16 cellular contexts compared by ENCODE assay signal in genomic region chr5:53817183-53817582, GRCh38.
A peak's percentile ranks its signal among the peaks of the same experiment; 100 is the strongest.
DNase-seq lines count a peak whose midpoint lies in the region; ATAC-seq and TF ChIP-seq lines count a peak whose summit lies in the region.
"Had no signal": no experiment of that assay in that cellular context is flagged by ENCODE, and none has a peak within 500 bp of the region (broad histone marks: within the 10 kb centered on the region; RNA-seq: fewer than 3 reads in every experiment).

No MANE protein-coding gene starts in this region.

- no peak overlapping the region for H3K23ac ChIP-seq in IMR-90 (ENCODE audit: low read depth, low read length)

- H2AFZ ChIP-seq in IMR-90 (replicated peaks; ENCODE audit: low read length, poor library complexity) = no peak overlapping the region
- H2AFZ ChIP-seq: GM23338 had no signal

- ATAC-seq in IMR-90 (ENCODE audit: low read depth) = peak; percentile 75
- 0 out of 3 replicates have a peak, but pooled peaks have one; percentile 31 for ATAC-seq in RWPE2 (ENCODE audit: low read depth)
- ATAC-seq in GM21619 (IDR thresholded peaks at IDR 0.05; ENCODE audit: unreplicated experiment) = no peak
- no peak for ATAC-seq in GM19455 (IDR thresholded peaks at IDR 0.05; ENCODE audit: unreplicated experiment)
- ATAC-seq: CD8-positive, alpha-beta T cell; GM23338 had no signal

- no peak overlapping the region for H2BK5ac ChIP-seq in IMR-90 (ENCODE audit: low read depth, low read length, poor library complexity, severe bottlenecking)

- no peak overlapping the region for H2BK15ac ChIP-seq in IMR-90 (ENCODE audit: low read depth, low read length)

- peaks cover 2% of the 10 kb centered on the region; the same call in 1 of the 2 replicates for H3K4me1 ChIP-seq in IMR-90 (ENCODE audit: control insufficient read depth, insufficient read depth, low read length)
- no peaks in the 10 kb centered on the region for H3K4me1 ChIP-seq in RWPE2 (ENCODE audit: insufficient read depth, poor library complexity, severe bottlenecking)

- no peak overlapping the region for H2BK20ac ChIP-seq in IMR-90 (ENCODE audit: low read depth, low read length)

- H2AK5ac ChIP-seq in IMR-90 (ENCODE audit: low read depth, low read length) = no peak overlapping the region

- no peak overlapping the region for H3K56ac ChIP-seq in IMR-90 (ENCODE audit: extremely low read depth, insufficient read depth, low read length)

- no peaks in the 10 kb centered on the region for H4K20me1 ChIP-seq in IMR-90 (ENCODE audit: insufficient read depth, low read length)
- H4K20me1 ChIP-seq: BLaER1 treated with 17β-estradiol and CSF1 and Interleukin-3, amounts not matched to agents 10 nM and 100 nM had no signal

- POLR2A ChIA-PET in IMR-90 (lab: Charles Lee; ENCODE audit: unreplicated experiment) = no interaction called here

- TF ChIP-seq POLR2A in IMR-90 (IDR thresholded peaks at IDR 0.05; ENCODE audit: low read depth, low read length) = no peak

- no peaks in the 10 kb centered on the region for H3K9me3 ChIP-seq in IMR-90 (ENCODE audit: control insufficient read depth, insufficient read depth, low read length)
- H3K9me3 ChIP-seq in RWPE2 (ENCODE audit: severe bottlenecking) = no peaks in the 10 kb centered on the region
- H3K9me3 ChIP-seq: BLaER1 treated with 17β-estradiol and CSF1 and Interleukin-3, amounts not matched to agents 10 nM and 100 nM had no signal

- TF ChIP-seq RAD21 in IMR-90 (IDR thresholded peaks at IDR 0.05; ENCODE audit: low read length) = no peak

- H4K8ac ChIP-seq in IMR-90 (ENCODE audit: low read depth in 2 of 2, low read length in 2 of 2) = no peak overlapping the region

- H3K27ac ChIP-seq in IMR-90 (ENCODE audit: insufficient read depth, low read length) = no peak overlapping the region
- H3K27ac ChIP-seq in RWPE2 (ENCODE audit: poor library complexity, severe bottlenecking) = no peak overlapping the region
- H3K27ac ChIP-seq: BLaER1 treated with 17β-estradiol and CSF1 and Interleukin-3, amounts not matched to agents 10 nM and 100 nM had no signal

- no peaks in the 10 kb centered on the region for H3K9me1 ChIP-seq in IMR-90 (ENCODE audit: insufficient read depth, low read length)

- intact Hi-C loops in IMR-90 (cut with micrococcal nuclease) = no loop called here

- TF ChIP-seq CTCF in IMR-90 (conservative IDR thresholded peaks at IDR 0.05; ENCODE audit: low read depth, low read length) = no peak
- TF ChIP-seq CTCF in RWPE2 (IDR thresholded peaks at IDR 0.05; ENCODE audit: poor library complexity, severe bottlenecking) = no peak

- peak; percentile 10 for DNase-seq in IMR-90
- DNase-seq in RWPE2 (ENCODE audit: low spot score) = no peak
- peak; percentile 42 for DNase-seq in fibroblast of gingiva (ENCODE audit: low read depth)
- DNase-seq in iris pigment epithelial cell (ENCODE audit: low read depth) = peak; percentile 28
- no peak for DNase-seq in activated naive CD4-positive, alpha-beta T cell treated with Interleukin-2 at 50 U/mL for 16 hours
- no peak for DNase-seq in NCI-H524 (lab: John Stamatoyannopoulos, UW)
- DNase-seq: Calu3; CD8-positive, alpha-beta T cell; DMS 273 treated with DMSO at 0.1 percent for 48 hours; DMS53; DND-41; HCEC 1CT had no signal

- no peak overlapping the region for H4K91ac ChIP-seq in IMR-90 (ENCODE audit: insufficient read depth, low read depth, low read length)

- H3K4ac ChIP-seq in IMR-90 (ENCODE audit: low read depth, low read length) = no peak overlapping the region

- dilution Hi-C loops in IMR-90 (cut with HindIII; ENCODE audit: low sequenced_read_pairs, unreplicated experiment) = no loop called here

- CTCF ChIA-PET in IMR-90 (lab: Yijun Ruan, JAX) = no interaction called here

- H3K4me2 ChIP-seq in IMR-90 (ENCODE audit: low read depth, low read length) = no peak overlapping the region
- H3K4me2 ChIP-seq: BLaER1 treated with 17β-estradiol and CSF1 and Interleukin-3, amounts not matched to agents 10 nM and 100 nM; GM23338 had no signal

- no peak overlapping the region for H2BK120ac ChIP-seq in IMR-90 (ENCODE audit: low read depth, low read length)

- no peak overlapping the region for H3K14ac ChIP-seq in IMR-90 (replicated peaks; ENCODE audit: low read depth, low read length)

- H4K5ac ChIP-seq in IMR-90 (ENCODE audit: low read depth, low read length) = no peak overlapping the region

- H3K79me1 ChIP-seq in IMR-90 (ENCODE audit: low read depth in 1 of 2, low read length in 2 of 2) = no peaks in the 10 kb centered on the region

- H3K36me3 ChIP-seq in IMR-90 (ENCODE audit: control insufficient read depth, insufficient read depth, low read length) (no peaks in the 10 kb centered on the region), RWPE2 (ENCODE audit: low read depth) (no peaks in the 10 kb centered on the region)
- H3K36me3 ChIP-seq: BLaER1 treated with 17β-estradiol and CSF1 and Interleukin-3, amounts not matched to agents 10 nM and 100 nM had no signal

- no peak overlapping the region for H2AK9ac ChIP-seq in IMR-90 (replicated peaks; ENCODE audit: low read depth, low read length, poor library complexity)

- BruUV-seq in IMR-90 (replicated peaks; lab: Mats Ljungman, UMichigan) = no TSS peak

- H3K27me3 ChIP-seq in IMR-90 (ENCODE audit: control insufficient read depth, insufficient read depth, low read length) = peaks cover 17% of the 10 kb centered on the region
- H3K27me3 ChIP-seq in RWPE2 (ENCODE audit: insufficient read depth, poor library complexity, severe bottlenecking) = no peaks in the 10 kb centered on the region
- H3K27me3 ChIP-seq: BLaER1 treated with 17β-estradiol and CSF1 and Interleukin-3, amounts not matched to agents 10 nM and 100 nM had no signal

- no peak overlapping the region for H3K9ac ChIP-seq in IMR-90 (ENCODE audit: low read depth, low read length)
- H3K9ac ChIP-seq: BLaER1 treated with 17β-estradiol and CSF1 and Interleukin-3, amounts not matched to agents 10 nM and 100 nM had no signal

- H3K18ac ChIP-seq in IMR-90 (ENCODE audit: low read depth, low read length) = no peak overlapping the region

- H3K4me3 ChIP-seq in IMR-90 (ENCODE audit: insufficient read depth, low read depth, low read length) = no peak overlapping the region
- H3K4me3 ChIP-seq in RWPE2 (ENCODE audit: severe bottlenecking) = no peak overlapping the region
- H3K4me3 ChIP-seq: BLaER1 treated with 17β-estradiol and CSF1 and Interleukin-3, amounts not matched to agents 10 nM and 100 nM; GM23338 had no signal

- in situ Hi-C loops in IMR-90 (cut with MboI; ENCODE audit: low sequenced_read_pairs) = no loop called here

TF ChIP-seq in IMR-90, 13 proteins besides CTCF, POLR2A, EP300 and RAD21:
- TF ChIP-seq RFX5 (IDR thresholded peaks at IDR 0.05; ENCODE audit: low read depth, low read length) (no peak), MAFK (IDR thresholded peaks at IDR 0.05; ENCODE audit: low read depth, low read length) (no peak), MXI1 (IDR thresholded peaks at IDR 0.05; ENCODE audit: borderline replicate concordance, low read depth, low read length) (no peak), CHD1 (IDR thresholded peaks at IDR 0.05; ENCODE audit: low read depth, low read length) (no peak), RCOR1 (IDR thresholded peaks at IDR 0.05; ENCODE audit: insufficient replicate concordance, low read length) (no peak), BHLHE40 (IDR thresholded peaks at IDR 0.05; ENCODE audit: low read depth, low read length) (no peak), NFE2L2 (IDR thresholded peaks at IDR 0.05; ENCODE audit: low read depth, low read length) (no peak), CEBPB (IDR thresholded peaks at IDR 0.05; ENCODE audit: low read depth, low read length) (no peak), FOS (IDR thresholded peaks at IDR 0.05; ENCODE audit: low read depth, low read length) (no peak), SMC3 (IDR thresholded peaks at IDR 0.05; ENCODE audit: low read depth, low read length) (no peak), MAZ (IDR thresholded peaks at IDR 0.05; ENCODE audit: borderline replicate concordance, low read depth, low read length) (no peak)
- TF ChIP-seq, protein P1, sequence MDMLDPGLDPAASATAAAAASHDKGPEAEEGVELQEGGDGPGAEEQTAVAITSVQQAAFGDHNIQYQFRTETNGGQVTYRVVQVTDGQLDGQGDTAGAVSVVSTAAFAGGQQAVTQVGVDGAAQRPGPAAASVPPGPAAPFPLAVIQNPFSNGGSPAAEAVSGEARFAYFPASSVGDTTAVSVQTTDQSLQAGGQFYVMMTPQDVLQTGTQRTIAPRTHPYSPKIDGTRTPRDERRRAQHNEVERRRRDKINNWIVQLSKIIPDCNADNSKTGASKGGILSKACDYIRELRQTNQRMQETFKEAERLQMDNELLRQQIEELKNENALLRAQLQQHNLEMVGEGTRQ (IDR thresholded peaks at IDR 0.05; ENCODE audit: low read depth, low read length) = no peak
- TF ChIP-seq, protein P2, sequence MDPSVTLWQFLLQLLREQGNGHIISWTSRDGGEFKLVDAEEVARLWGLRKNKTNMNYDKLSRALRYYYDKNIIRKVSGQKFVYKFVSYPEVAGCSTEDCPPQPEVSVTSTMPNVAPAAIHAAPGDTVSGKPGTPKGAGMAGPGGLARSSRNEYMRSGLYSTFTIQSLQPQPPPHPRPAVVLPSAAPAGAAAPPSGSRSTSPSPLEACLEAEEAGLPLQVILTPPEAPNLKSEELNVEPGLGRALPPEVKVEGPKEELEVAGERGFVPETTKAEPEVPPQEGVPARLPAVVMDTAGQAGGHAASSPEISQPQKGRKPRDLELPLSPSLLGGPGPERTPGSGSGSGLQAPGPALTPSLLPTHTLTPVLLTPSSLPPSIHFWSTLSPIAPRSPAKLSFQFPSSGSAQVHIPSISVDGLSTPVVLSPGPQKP (IDR thresholded peaks at IDR 0.05; ENCODE audit: borderline replicate concordance, low read depth, low read length) = no peak
TF ChIP-seq in IMR-90: peak in this region for 0.

Comparison
In these comparisons a context has a peak if more than half of its experiments do, and no peak if none do; other contexts are left out.
1. ATAC-seq: peak in IMR-90 (single experiment) and RWPE2 (single experiment); none in GM21619 (single experiment) and GM19455 (single experiment).
2. DNase-seq: peak in IMR-90 (single experiment), fibroblast of gingiva (single experiment) and iris pigment epithelial cell (single experiment); none in RWPE2 (single experiment), activated naive CD4-positive, alpha-beta T cell treated with Interleukin-2 at 50 U/mL for 16 hours (single experiment) and NCI-H524 (0 of 2).